ENCODE assay signal across 18 cellular contexts in the genomic region with DNA sequence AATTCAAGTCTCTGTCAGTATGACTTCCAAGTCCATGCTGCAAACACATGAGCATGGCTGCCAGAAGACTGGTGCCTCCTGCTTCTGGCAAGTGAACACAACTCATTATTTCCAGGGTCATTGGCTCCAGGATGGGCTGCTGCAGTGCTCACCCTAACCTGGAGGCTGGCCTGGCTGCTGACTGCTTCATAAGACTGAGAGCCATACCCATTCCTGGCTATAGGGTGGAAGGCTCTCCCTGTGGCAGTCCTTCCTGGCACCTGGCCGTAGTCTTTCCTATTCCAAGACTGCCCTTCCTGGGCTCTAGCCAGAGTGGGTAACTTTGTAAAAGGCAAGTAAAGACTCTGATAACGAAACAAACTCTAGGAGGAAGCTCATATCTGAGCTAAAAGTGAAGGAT. TPM values are rescaled to one million over a fixed set of nuclear protein-coding genes. Genes with fewer than 3 reads are reported as not detected.
DNase-seq lines count a peak whose midpoint lies in the region; ATAC-seq, FAIRE-seq and TF ChIP-seq lines count a peak whose summit lies in the region.
"Had no signal": no experiment of that assay in that cellular context is flagged by ENCODE, and none has a peak within 500 bp of the region (broad histone marks: within the 10 kb centered on the region; RNA-seq: fewer than 3 reads in every experiment).

No MANE protein-coding gene starts in this region.

- peak overlapping the region; percentile 20 for H4K91ac ChIP-seq in H1 (replicated peaks; ENCODE audit: insufficient read length, low read length)

- H3K9me3 ChIP-seq in H1 (ENCODE audit: insufficient read depth in 2 of 2, low read depth in 1 of 2, low read length in 1 of 2): no peaks in the 10 kb centered on the region
- no peaks in the 10 kb centered on the region for H3K9me3 ChIP-seq in osteoblast (ENCODE audit: low read depth, low read length)
- no peaks in the 10 kb centered on the region for H3K9me3 ChIP-seq in PC-3 (ENCODE audit: low read length)
- H3K9me3 ChIP-seq: testis had no signal

- DNase-seq in natural killer cell (no peak), H1 (ENCODE audit: low read depth in 1 of 2, low spot score in 2 of 2) (no peak), osteoblast (ENCODE audit: insufficient read length, low spot score, missing footprints) (peak; percentile 73), NCI-H748 (lab: John Stamatoyannopoulos, UW; ENCODE audit: unreplicated experiment) (no peak), PC-3 (no peak)
- no peak for DNase-seq in natural killer cell treated with Interleukin-12 subunit alpha and Interleukin-12 subunit beta and Interleukin-15 and Interleukin-18, amount 100 ng/mL, for 72 hours (ENCODE audit: low spot score)
- no peak for DNase-seq in stimulated activated naive CD8-positive, alpha-beta T cell treated with anti-CD3 and anti-CD28 coated beads, Interleukin-15, Interleukin-2, amounts not matched to agents 100 U/mL and 50 U/mL, for 24 hours
- DNase-seq: activated effector memory CD4-positive, alpha-beta T cell treated with Interleukin-2 at 50 U/mL for 16 hours; effector memory CD4-positive, alpha-beta T cell; MV-4-11; NCI-H2107 had no signal

- no peak overlapping the region for H3K56ac ChIP-seq in H1 (replicated peaks; ENCODE audit: insufficient read length, low read depth, low read length)

- POLR2A ChIA-PET in H1 (lab: Charles Lee; ENCODE audit: partially characterized antibody) (interaction anchor here (1.0 to 7.5 kb wide), 7 partner anchors 9 to 66 kb away, joined by 3 to 136 read pairs (median 12); no protein-coding TSS in a partner anchor), PC-3 (lab: Charles Lee; ENCODE audit: unreplicated experiment) (no interaction called here)

- H3K18ac ChIP-seq in H1 (ENCODE audit: extremely low read depth, low read length): peak overlapping the region; percentile 41; the same call in 1 of the 2 replicates

- no peak for TF ChIP-seq RAD21 in H1 (IDR thresholded peaks at IDR 0.05 in 1 of 2, conservative IDR thresholded peaks at IDR 0.05 in 1 of 2; ENCODE audit: low read depth in 2 of 2, low read length in 2 of 2)

- no peaks in the 10 kb centered on the region for H3K27me3 Mint-ChIP-seq in natural killer cell (ENCODE audit: low read depth in 2 of 2)
- no peaks in the 10 kb centered on the region for H3K27me3 Mint-ChIP-seq in natural killer cell treated with Interleukin-12 subunit alpha and Interleukin-12 subunit beta and Interleukin-15 and Interleukin-18, amount 100 ng/mL, for 72 hours

- peak overlapping the region in 1 of 2 donors; percentile 29 for H3K27ac Mint-ChIP-seq in natural killer cell
- H3K27ac Mint-ChIP-seq in natural killer cell treated with Interleukin-12 subunit alpha and Interleukin-12 subunit beta and Interleukin-15 and Interleukin-18, amount 100 ng/mL, for 72 hours: no peak overlapping the region
- H3K27ac Mint-ChIP-seq: T-helper 1 cell treated with Interleukin-12 subunit alpha and Interleukin-12 subunit beta and Interleukin-4 antibody, amounts not matched to agents 30 μg/mL and 1 μg/mL, for 36 hours had no signal

- CTCF ChIA-PET in H1 (lab: Charles Lee; ENCODE audit: partially characterized antibody) (interaction anchor here (1.0 to 5.8 kb wide), 10 partner anchors 9 to 66 kb away, joined by 3 to 52 read pairs (median 16); a partner anchor contains a TSS), PC-3 (lab: Charles Lee) (no interaction called here)

- H3K36me3 ChIP-seq in H1 (ENCODE audit: control insufficient read depth in 2 of 4, insufficient read depth in 4 of 4, low read length in 3 of 4) (no peaks in the 10 kb centered on the region), osteoblast (ENCODE audit: insufficient read depth, low read length) (no peaks in the 10 kb centered on the region), PC-3 (ENCODE audit: low read depth, low read length) (no peaks in the 10 kb centered on the region)
- H3K36me3 ChIP-seq: brain microvascular endothelial cell had no signal

- TF ChIP-seq CTCF in natural killer cell (IDR thresholded peaks at IDR 0.05) (no peak), H1 (IDR thresholded peaks at IDR 0.05; ENCODE audit: control extremely low read depth in 1 of 3, insufficient read depth in 1 of 3, low read depth in 1 of 3, low read length in 3 of 3) (no peak), osteoblast (IDR thresholded peaks at IDR 0.05; ENCODE audit: extremely low read depth, low read depth, low read length) (no peak), PC-3 (conservative IDR thresholded peaks at IDR 0.05; ENCODE audit: low read depth, low read length) (no peak)

- BruUV-seq in PC-3 (replicated peaks; lab: Mats Ljungman, UMichigan): no TSS peak

- H3K23ac ChIP-seq in H1 (ENCODE audit: insufficient read length): no peak overlapping the region

- H3K4me2 ChIP-seq in H1 (ENCODE audit: insufficient read depth in 1 of 2, low read depth in 2 of 2, low read length in 2 of 2): no peak overlapping the region
- no peak overlapping the region for H3K4me2 ChIP-seq in osteoblast (ENCODE audit: insufficient read depth, low read length)
- no peak overlapping the region for H3K4me2 ChIP-seq in PC-3 (ENCODE audit: low read length)

- H3K27ac ChIP-seq in H1 (ENCODE audit: low read depth, low read length): no peak overlapping the region
- no peak overlapping the region for H3K27ac ChIP-seq in osteoblast (ENCODE audit: low read depth, low read length)
- no peak overlapping the region for H3K27ac ChIP-seq in PC-3 (ENCODE audit: low read length)
- H3K27ac ChIP-seq: brain microvascular endothelial cell, parathyroid adenoma, RWPE1 had no signal

- no peak overlapping the region for H3K4me3 ChIP-seq in H1 (ENCODE audit: extremely low read depth in 1 of 4, insufficient read depth in 2 of 4, low read depth in 3 of 4, low read length in 4 of 4)
- no peak overlapping the region for H3K4me3 ChIP-seq in osteoblast (ENCODE audit: insufficient read depth, low read length)
- no peak overlapping the region for H3K4me3 ChIP-seq in PC-3 (ENCODE audit: low read length)
- H3K4me3 ChIP-seq: testis had no signal

- H3K23me2 ChIP-seq in H1 (ENCODE audit: low read depth, low read length): peaks cover 10% of the 10 kb centered on the region; the same call in 1 of the 2 replicates

- H2BK15ac ChIP-seq in H1 (ENCODE audit: low read length): peak overlapping the region; percentile 35; the same call in 1 of the 2 replicates

- H3K79me1 ChIP-seq in H1 (ENCODE audit: low read depth, low read length): no peaks in the 10 kb centered on the region

- no peak for FAIRE-seq in H1 (lab: Jason Lieb, UNC)
- FAIRE-seq: D721Med had no signal

- no peaks in the 10 kb centered on the region for H3K9me2 ChIP-seq in PC-3 (replicated peaks; ENCODE audit: low read length)

- H2AK5ac ChIP-seq in H1 (ENCODE audit: low read depth, low read length): 0 out of 2 replicates have a peak overlapping the region, but pooled peaks have one; percentile 10

- H3K4ac ChIP-seq in H1 (replicated peaks; ENCODE audit: insufficient read length, low read depth, low read length): peak overlapping the region; percentile 55

- peaks cover 0 to 4% (median 1%) of the 10 kb centered on the region in 4 experiments; a peak in 4 of 7 replicates for H3K27me3 ChIP-seq in H1 (replicated peaks in 1 of 4; ENCODE audit: control insufficient read depth in 3 of 4, extremely low read depth in 1 of 4, insufficient read depth in 3 of 4, low read length in 3 of 4)
- no peaks in the 10 kb centered on the region for H3K27me3 ChIP-seq in osteoblast (ENCODE audit: insufficient read depth, low read length)
- H3K27me3 ChIP-seq in PC-3 (ENCODE audit: low read length): no peaks in the 10 kb centered on the region
- H3K27me3 ChIP-seq: brain microvascular endothelial cell, testis had no signal

- H3K4me1 ChIP-seq in H1 (replicated peaks in 1 of 4; ENCODE audit: control insufficient read depth in 3 of 4, insufficient read depth in 4 of 4, low read length in 3 of 4) (peaks cover 24 to 44% (median 32%) of the 10 kb centered on the region in 4 experiments), osteoblast (ENCODE audit: insufficient read depth, low read length) (peaks cover 38% of the 10 kb centered on the region), PC-3 (ENCODE audit: insufficient read depth, low read length) (peaks cover 13% of the 10 kb centered on the region)

- H3K79me2 ChIP-seq in H1 (ENCODE audit: control insufficient read depth in 1 of 2, insufficient read depth in 2 of 2, low read length in 2 of 2) (no peaks in the 10 kb centered on the region), osteoblast (ENCODE audit: insufficient read depth, low read length) (no peaks in the 10 kb centered on the region), PC-3 (ENCODE audit: low read length) (no peaks in the 10 kb centered on the region)
- H3K79me2 ChIP-seq: parathyroid adenoma had no signal

- H2BK5ac ChIP-seq in H1 (ENCODE audit: low read depth, low read length): peak overlapping the region; percentile 1; the same call in 1 of the 2 replicates

- no peaks in the 10 kb centered on the region for H3K9me3 Mint-ChIP-seq in natural killer cell
- no peaks in the 10 kb centered on the region for H3K9me3 Mint-ChIP-seq in natural killer cell treated with Interleukin-12 subunit alpha and Interleukin-12 subunit beta and Interleukin-15 and Interleukin-18, amount 100 ng/mL, for 72 hours
- H3K9me3 Mint-ChIP-seq: T-helper 1 cell treated with Interleukin-12 subunit alpha and Interleukin-12 subunit beta and Interleukin-4 antibody, amounts not matched to agents 30 μg/mL and 1 μg/mL, for 36 hours had no signal

- H4K8ac ChIP-seq in H1 (ENCODE audit: extremely low read depth, insufficient read depth, low read length): no peak overlapping the region

- intact Hi-C loops in natural killer cell (cut with micrococcal nuclease) (loop anchor here (10.0 kb wide), 2 partner anchors 45 to 135 kb away; a partner anchor contains a TSS), PC-3 (cut with micrococcal nuclease) (loop anchor here (5.0 kb wide), 1 partner anchor 68 kb away; no protein-coding TSS in a partner anchor)

- H3K9ac ChIP-seq in H1 (replicated peaks in 1 of 4; ENCODE audit: extremely low read depth in 1 of 4, low read depth in 3 of 4, low read length in 3 of 4) (no peak overlapping the region), PC-3 (ENCODE audit: low read length) (no peak overlapping the region)
- H3K9ac ChIP-seq: parathyroid adenoma had no signal

- H2AFZ ChIP-seq in H1 (ENCODE audit: low read length) (no peak overlapping the region), osteoblast (ENCODE audit: low read length) (no peak overlapping the region), PC-3 (ENCODE audit: low read length) (no peak overlapping the region)
- H2AFZ ChIP-seq: parathyroid adenoma had no signal

- no peaks in the 10 kb centered on the region for H3F3A ChIP-seq in PC-3 (ENCODE audit: low read length, unreplicated experiment)

- H2BK120ac ChIP-seq in H1 (replicated peaks; ENCODE audit: low read depth, low read length): peak overlapping the region; percentile 67

- no peak overlapping the region for H3K14ac ChIP-seq in H1 (ENCODE audit: insufficient read length)

- ATAC-seq in natural killer cell (no peak), SK-N-SH treated with all-trans-retinoic acid at 6 μM for 48 hours (no peak), PC-3 (no peak)
- ATAC-seq in natural killer cell treated with Interleukin-12 subunit alpha and Interleukin-12 subunit beta and Interleukin-15 and Interleukin-18, amount 100 ng/mL, for 72 hours: no peak
- no peak for ATAC-seq in stimulated activated naive CD8-positive, alpha-beta T cell treated with anti-CD3 and anti-CD28 coated beads, Interleukin-15, Interleukin-2, amounts not matched to agents 100 U/mL and 50 U/mL, for 24 hours

- peak overlapping the region; percentile 84 for H2BK12ac ChIP-seq in H1 (ENCODE audit: low read depth, low read length)

- peak overlapping the region; percentile 13 for H4K5ac ChIP-seq in H1 (ENCODE audit: insufficient read length, low read depth, low read length)

- H4K20me1 ChIP-seq in H1 (replicated peaks in 1 of 2; ENCODE audit: control insufficient read depth in 1 of 2, insufficient read depth in 2 of 2, low read length in 2 of 2) (no peaks in the 10 kb centered on the region), osteoblast (ENCODE audit: insufficient read depth, low read length) (no peaks in the 10 kb centered on the region), PC-3 (ENCODE audit: low read length) (no peaks in the 10 kb centered on the region)

- WGBS in H1 (ENCODE audit: extremely low coverage in 1 of 2, insufficient coverage in 1 of 2, insufficient read length in 1 of 2, insufficient replicate concordance in 2 of 2, low coverage in 1 of 2, low lambda C conversion rate in 2 of 2, missing lambda C conversion rate in 1 of 2), 2 experiments: 82% methylated on average over 2 of the region's 2 CpGs; no CpG with 5 or more reads in 1 of the 2 experiments

- no peaks in the 10 kb centered on the region for H3K36me3 Mint-ChIP-seq in natural killer cell
- H3K36me3 Mint-ChIP-seq in natural killer cell treated with Interleukin-12 subunit alpha and Interleukin-12 subunit beta and Interleukin-15 and Interleukin-18, amount 100 ng/mL, for 72 hours: no peaks in the 10 kb centered on the region

- TF ChIP-seq EP300 in H1 (IDR thresholded peaks at IDR 0.05; ENCODE audit: borderline replicate concordance in 1 of 2, low read depth in 2 of 2, low read length in 2 of 2): no peak

- peak overlapping the region; percentile 50 for H3K4me3 Mint-ChIP-seq in natural killer cell
- H3K4me3 Mint-ChIP-seq in natural killer cell treated with Interleukin-12 subunit alpha and Interleukin-12 subunit beta and Interleukin-15 and Interleukin-18, amount 100 ng/mL, for 72 hours: no peak overlapping the region
- H3K4me3 Mint-ChIP-seq: T-helper 1 cell treated with Interleukin-12 subunit alpha and Interleukin-12 subunit beta and Interleukin-4 antibody, amounts not matched to agents 30 μg/mL and 1 μg/mL, for 36 hours had no signal

- H2BK20ac ChIP-seq in H1 (ENCODE audit: low read length): peak overlapping the region; percentile 94

- peaks cover 58 to 71% of the 10 kb centered on the region in 2 donors for H3K4me1 Mint-ChIP-seq in natural killer cell
- H3K4me1 Mint-ChIP-seq in natural killer cell treated with Interleukin-12 subunit alpha and Interleukin-12 subunit beta and Interleukin-15 and Interleukin-18, amount 100 ng/mL, for 72 hours (ENCODE audit: low read depth in 2 of 2): peaks cover 33 to 38% of the 10 kb centered on the region in 2 donors

- TF ChIP-seq POLR2A in H1 (IDR thresholded peaks at IDR 0.05; ENCODE audit: control extremely low read depth in 1 of 2, low read depth in 2 of 2, low read length in 2 of 2): no peak

RNA-seq across cellular contexts. Expression of a gene that starts 51.2 kb away (rescaled TPM):
- total RNA-seq in natural killer cell (100 to 1,000 TPM in 1 of 3 donors, 10 to 100 TPM in 2; 75.6 to 124 (median 84.8) TPM), osteoblast (186 and 210 TPM in 2 replicates), PC-3 (2014; rRNA removed) (31.1 and 42.4 TPM in 2 replicates)
- 1 to 10 TPM; 4.7 to 9.0 TPM for total RNA-seq in natural killer cell treated with Interleukin-12 subunit alpha and Interleukin-12 subunit beta and Interleukin-15 and Interleukin-18, amount 100 ng/mL, for 72 hours
- total RNA-seq in H1 (2021; fragmentation: NEBNext Ultra II Directional; extraction: Animal tissue kit (Norgen Biotek cat#: 25700)): 74.0 and 78.3 TPM in 2 replicates
- 61.4 and 83.5 TPM in 2 replicates for polyA plus RNA-seq in H1 (2011; rRNA removed)
- polyA plus RNA-seq in H1 (2011; cell fraction: cytosol; rRNA removed): 68.8 TPM
- polyA plus RNA-seq in H1 (2011; cell fraction: nucleus; rRNA removed): 52.7 TPM
- 35.6 to 47.4 TPM (median 43.3 TPM) in 4 replicates for polyA plus RNA-seq in H1 (2012, experiment 1 of 2)
- 56.6 TPM for polyA plus RNA-seq in H1 (2012, experiment 2 of 2)
- 62.3 TPM for polyA plus RNA-seq in H1 (2013, experiment 1 of 2)
- 67.3 TPM for polyA plus RNA-seq in H1 (2013, experiment 2 of 2)
- polyA minus RNA-seq in H1 (2011; rRNA and poly(A)+ RNA removed): 25.6 and 39.8 TPM in 2 replicates
- polyA minus RNA-seq in H1 (2011; cell fraction: cytosol; rRNA and poly(A)+ RNA removed): 50.7 TPM
- 39.2 TPM for polyA minus RNA-seq in H1 (2011; cell fraction: nucleus; rRNA and poly(A)+ RNA removed)
